26 cellular contexts compared by ENCODE assay signal in the genomic region with DNA sequence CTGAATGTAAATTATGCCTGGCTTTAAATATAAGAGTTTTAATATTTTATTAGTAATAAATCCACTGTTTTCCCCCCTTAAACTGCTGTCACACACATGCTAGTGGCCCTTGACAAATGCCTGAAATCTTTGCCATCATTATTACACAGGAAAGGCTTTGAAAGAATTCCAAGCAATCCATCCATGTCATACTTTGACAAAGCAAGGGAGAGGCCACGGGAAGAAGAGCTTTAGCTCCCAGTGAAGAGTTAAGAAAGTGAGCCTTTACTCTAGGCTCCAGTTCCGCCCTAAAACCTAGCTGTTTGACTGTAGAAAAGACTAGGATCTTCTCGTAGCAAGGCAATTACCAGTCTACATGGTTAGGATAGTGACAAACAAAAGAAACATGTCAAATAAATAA.
"Had no signal": no experiment of that assay in that cellular context is flagged by ENCODE, and none has a peak within 500 bp of the region (broad histone marks: within the 10 kb centered on the region; RNA-seq: fewer than 3 reads in every experiment).

No MANE protein-coding gene starts in this region.

- H3K4me3 ChIP-seq: body of pancreas, heart right ventricle, ovary, prostate gland, smooth muscle cell, stomach, tibial nerve had no signal

- H3K4me2 ChIP-seq: smooth muscle cell had no signal

- H3K4me1 ChIP-seq: heart right ventricle, prostate gland, tibial nerve had no signal

- DNase-seq: activated CD4-positive, alpha-beta T cell treated with anti-CD3 and anti-CD28 coated beads for 4 hours; activated CD4-positive, alpha-beta T cell treated with anti-CD3 and anti-CD28 coated beads, Interleukin-2, amount 50 U/mL, for 4 hours; activated naive CD4-positive, alpha-beta T cell; activated T-cell treated with anti-CD3 and anti-CD28 coated beads for 4 hours; activated T-cell treated with anti-CD3 and anti-CD28 coated beads, Interleukin-2, amount 50 U/mL, for 72 hours; body of pancreas; cerebellar nuclear complex; cortex of kidney; endodermal cell; foreskin fibroblast; heart right ventricle; left ventricle myocardium superior; nephron progenitor cell; ovary; retina; stimulated activated CD4-positive, alpha-beta T cell treated with anti-CD3 and anti-CD28 coated beads, Interleukin-1b, Interleukin-23, amount 100 ng/mL, for 48 hours; stimulated activated naive B cell treated with anti-CD40 and anti-IgM and Interleukin-4, amounts not matched to agents 10 μg/mL and 1 μg/mL and 100 μg/mL, for 72 hours; stomach; T-helper 1 cell had no signal

- H3K27me3 ChIP-seq: body of pancreas, heart right ventricle, ovary, stomach, tibial nerve had no signal

- H3K27ac Mint-ChIP-seq: activated naive CD4-positive, alpha-beta T cell treated with anti-CD3 and anti-CD28 coated beads, Interleukin-2, amount 50 U/mL, for 72 hours; activated T-cell treated with anti-CD3 and anti-CD28 coated beads, Interleukin-2, amount 50 U/mL, for 72 hours; endodermal cell; stimulated activated naive B cell treated with anti-CD40 and anti-IgM and Interleukin-4, amounts not matched to agents 10 μg/mL and 1 μg/mL and 100 μg/mL, for 72 hours had no signal

- FAIRE-seq: TTC549 had no signal

- H3K4me3 Mint-ChIP-seq: activated T-cell treated with anti-CD3 and anti-CD28 coated beads, Interleukin-2, amount 50 U/mL, for 72 hours; endodermal cell; nephron progenitor cell; stimulated activated naive B cell treated with anti-CD40 and anti-IgM and Interleukin-4, amounts not matched to agents 10 μg/mL and 1 μg/mL and 100 μg/mL, for 72 hours had no signal

- H3K4me1 Mint-ChIP-seq: endodermal cell; stimulated activated naive B cell treated with anti-CD40 and anti-IgM and Interleukin-4, amounts not matched to agents 10 μg/mL and 1 μg/mL and 100 μg/mL, for 72 hours had no signal

- H3K27ac ChIP-seq: body of pancreas, heart right ventricle, ovary, prostate gland, stomach, tibial nerve, VCaP had no signal

- H3K9me3 Mint-ChIP-seq: activated naive CD4-positive, alpha-beta T cell treated with anti-CD3 and anti-CD28 coated beads, Interleukin-2, amount 50 U/mL, for 72 hours; activated T-cell treated with anti-CD3 and anti-CD28 coated beads, Interleukin-2, amount 50 U/mL, for 72 hours; endodermal cell; nephron progenitor cell; stimulated activated naive B cell treated with anti-CD40 and anti-IgM and Interleukin-4, amounts not matched to agents 10 μg/mL and 1 μg/mL and 100 μg/mL, for 72 hours had no signal

- ATAC-seq: activated naive CD4-positive, alpha-beta T cell treated with anti-CD3 and anti-CD28 coated beads, Interleukin-2, amount 50 U/mL, for 72 hours; activated T-cell treated with anti-CD3 and anti-CD28 coated beads, Interleukin-2, amount 50 U/mL, for 72 hours; body of pancreas; esophagus mucosa; heart right ventricle; left ventricle myocardium superior; stimulated activated naive B cell treated with anti-CD40 and anti-IgM and Interleukin-4, amounts not matched to agents 10 μg/mL and 1 μg/mL and 100 μg/mL, for 72 hours had no signal

- H3K27me3 Mint-ChIP-seq: stimulated activated naive B cell treated with anti-CD40 and anti-IgM and Interleukin-4, amounts not matched to agents 10 μg/mL and 1 μg/mL and 100 μg/mL, for 72 hours had no signal

- H3K36me3 Mint-ChIP-seq: stimulated activated naive B cell treated with anti-CD40 and anti-IgM and Interleukin-4, amounts not matched to agents 10 μg/mL and 1 μg/mL and 100 μg/mL, for 72 hours had no signal

- H3K9me3 ChIP-seq: body of pancreas, heart right ventricle, ovary, prostate gland, stomach, tibial nerve had no signal

- H3K36me3 ChIP-seq: heart right ventricle, ovary, prostate gland, stomach, tibial nerve had no signal
